ENCODE assay signal across 1 cellular context in genomic region chr9:136292591-136293448, GRCh38.
A peak's percentile ranks its signal among the peaks of the same experiment; 100 is the strongest.
TF ChIP-seq lines count a peak whose summit lies in the region.

No MANE protein-coding gene starts in this region.

TF ChIP-seq in K562, 482 proteins besides CTCF, POLR2A, EP300 and RAD21:
- TF ChIP-seq IRF1 (CRISPR knock-in tag; IDR thresholded peaks at IDR 0.05; ENCODE audit: borderline replicate concordance) = no peak
- no peak for TF ChIP-seq POLR2AphosphoS2 (IDR thresholded peaks at IDR 0.05; ENCODE audit: low read length)
- TF ChIP-seq TFAP4 (CRISPR knock-in tag; IDR thresholded peaks at IDR 0.05; ENCODE audit: borderline replicate concordance) = peak; percentile 0; the same call in 1 of the 2 replicates
- no peak for TF ChIP-seq ZBTB17 (CRISPR knock-in tag; IDR thresholded peaks at IDR 0.05)
- no peak for TF ChIP-seq ZNF76 (CRISPR knock-in tag; IDR thresholded peaks at IDR 0.05; ENCODE audit: borderline replicate concordance)
- TF ChIP-seq ZBTB43 (CRISPR knock-in tag; IDR thresholded peaks at IDR 0.05) = peak; percentile 99
- TF ChIP-seq PPARD (CRISPR knock-in tag; IDR thresholded peaks at IDR 0.05) = no peak
- TF ChIP-seq NR0B1 (IDR thresholded peaks at IDR 0.05; ENCODE audit: partially characterized antibody) = no peak
- no peak for TF ChIP-seq GMEB1 (CRISPR knock-in tag; IDR thresholded peaks at IDR 0.05)
- TF ChIP-seq TGIF2 (CRISPR knock-in tag; IDR thresholded peaks at IDR 0.05) = no peak
- peak; percentile 74 for TF ChIP-seq USF1 (CRISPR knock-in tag; IDR thresholded peaks at IDR 0.05)
- no peak for TF ChIP-seq NR3C1 (CRISPR knock-in tag; IDR thresholded peaks at IDR 0.05)
- TF ChIP-seq MAX (CRISPR knock-in tag; IDR thresholded peaks at IDR 0.05) = peak; percentile 60
- no peak for TF ChIP-seq ZNF384 (IDR thresholded peaks at IDR 0.05; ENCODE audit: low read depth, low read length)
- TF ChIP-seq HNRNPL (IDR thresholded peaks at IDR 0.05; ENCODE audit: low read depth, low read length) = peak; percentile 90
